20 cellular contexts compared by ENCODE assay signal in the genomic region with DNA sequence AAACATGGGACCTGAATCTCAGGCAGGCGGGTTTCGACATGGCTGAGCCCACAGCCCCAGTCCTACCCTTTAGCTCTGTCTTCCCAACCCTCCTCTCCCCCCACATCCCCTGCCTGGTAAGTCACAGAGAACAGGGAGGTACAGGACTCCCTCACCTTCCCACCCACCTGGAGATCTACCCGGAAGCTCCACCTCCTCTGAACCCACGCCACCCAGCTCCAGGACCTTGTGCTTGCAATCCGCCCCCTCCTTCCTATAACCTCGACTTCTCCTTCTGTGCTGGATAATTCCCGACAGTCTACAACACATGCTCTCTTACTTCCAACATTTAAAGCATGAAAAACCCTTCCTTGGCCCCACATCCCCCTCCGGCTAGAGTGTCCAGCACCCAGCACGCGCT. TPM values are rescaled to one million over a fixed set of nuclear protein-coding genes. Genes with fewer than 3 reads are reported as not detected.
DNase-seq lines count a peak whose midpoint lies in the region; ATAC-seq, FAIRE-seq and TF ChIP-seq lines count a peak whose summit lies in the region.
"Had no signal": no experiment of that assay in that cellular context is flagged by ENCODE, and none has a peak within 500 bp of the region (broad histone marks: within the 10 kb centered on the region; RNA-seq: fewer than 3 reads in every experiment).

No MANE protein-coding gene starts in this region.

- H3K27ac ChIP-seq in CD8-positive, alpha-beta T cell (ENCODE audit: low read depth, low read length), result no peak overlapping the region
- no peak overlapping the region for H3K27ac ChIP-seq in astrocyte (ENCODE audit: low read depth, low read length)
- H3K27ac ChIP-seq in prostate gland, result no peak overlapping the region
- H3K27ac ChIP-seq: HL-60, KMS-11 had no signal

- H3K4me1 Mint-ChIP-seq in activated CD4-positive, alpha-beta memory T cell treated with anti-CD3 and anti-CD28 coated beads, Interleukin-2, amount 10 ng/mL, durations not matched to agents 7 days and 5 days, result peaks cover 12% of the 10 kb centered on the region
- peaks cover 6% of the 10 kb centered on the region for H3K4me1 Mint-ChIP-seq in activated CD4-positive, alpha-beta memory T cell treated with anti-CD3 and anti-CD28 coated beads for 36 hours (ENCODE audit: low read depth)
- peaks cover 2% of the 10 kb centered on the region for H3K4me1 Mint-ChIP-seq in CD8-positive, alpha-beta T cell (ENCODE audit: low read depth)
- H3K4me1 Mint-ChIP-seq in astrocyte (ENCODE audit: low read depth, unreplicated experiment), result peaks cover 10% of the 10 kb centered on the region
- peaks cover 12% of the 10 kb centered on the region for H3K4me1 Mint-ChIP-seq in nephron

- no peaks in the 10 kb centered on the region for H3K36me3 Mint-ChIP-seq in activated CD4-positive, alpha-beta memory T cell treated with anti-CD3 and anti-CD28 coated beads, Interleukin-2, amount 10 ng/mL, durations not matched to agents 7 days and 5 days (ENCODE audit: low read depth)
- no peaks in the 10 kb centered on the region for H3K36me3 Mint-ChIP-seq in activated CD4-positive, alpha-beta memory T cell treated with anti-CD3 and anti-CD28 coated beads for 36 hours
- H3K36me3 Mint-ChIP-seq in CD8-positive, alpha-beta T cell, result no peaks in the 10 kb centered on the region
- H3K36me3 Mint-ChIP-seq in astrocyte (ENCODE audit: low read depth, unreplicated experiment) (no peaks in the 10 kb centered on the region), nephron (ENCODE audit: low read depth) (no peaks in the 10 kb centered on the region)
- H3K36me3 Mint-ChIP-seq: CD14-positive monocyte had no signal

- WGBS in prostate gland, result 86% methylated on average over 10 of the region's 10 CpGs

- no peak for DNase-seq in activated CD4-positive, alpha-beta memory T cell treated with anti-CD3 and anti-CD28 coated beads, Interleukin-2, amount 10 ng/mL, durations not matched to agents 7 days and 5 days
- no peak for DNase-seq in activated CD4-positive, alpha-beta memory T cell treated with anti-CD3 and anti-CD28 coated beads for 36 hours
- no peak for DNase-seq in CD8-positive, alpha-beta T cell
- DNase-seq in astrocyte (ENCODE audit: low read depth), result no peak
- DNase-seq in prostate gland (ENCODE audit: low spot score), result no peak
- no peak for DNase-seq in hippocampal formation (lab: John Stamatoyannopoulos, UW)
- DNase-seq: 8988T, DND-41, GDM1, NCI-H1092, NCI-H1694, NCI-H345, PC-3 had no signal

- CTCF ChIA-PET in activated CD4-positive, alpha-beta memory T cell treated with anti-CD3 and anti-CD28 coated beads, Interleukin-2, amount 10 ng/mL, durations not matched to agents 7 days and 5 days (lab: Charles Lee), result interaction anchor here (1.2 to 3.9 kb wide), 3 partner anchors 34 to 500 kb away, joined by 3 to 52 read pairs (median 3); no protein-coding TSS in a partner anchor
- CTCF ChIA-PET in activated CD4-positive, alpha-beta memory T cell treated with anti-CD3 and anti-CD28 coated beads for 36 hours (lab: Charles Lee), result interaction anchor here (1.1 to 5.2 kb wide), 2 partner anchors 62 to 499 kb away, joined by 3 to 129 read pairs; no protein-coding TSS in a partner anchor
- CTCF ChIA-PET in CD8-positive, alpha-beta T cell (lab: Charles Lee), result interaction anchor here (1.2 to 10.6 kb wide), 4 partner anchors 9 to 499 kb away, joined by 7 to 188 read pairs (median 12); a partner anchor contains a TSS

- POLR2A ChIA-PET in activated CD4-positive, alpha-beta memory T cell treated with anti-CD3 and anti-CD28 coated beads, Interleukin-2, amount 10 ng/mL, durations not matched to agents 7 days and 5 days (lab: Charles Lee), result no interaction called here
- POLR2A ChIA-PET in activated CD4-positive, alpha-beta memory T cell treated with anti-CD3 and anti-CD28 coated beads for 36 hours (lab: Charles Lee), result no interaction called here
- POLR2A ChIA-PET in CD8-positive, alpha-beta T cell (lab: Charles Lee), result no interaction called here

- H3K9me3 Mint-ChIP-seq in activated CD4-positive, alpha-beta memory T cell treated with anti-CD3 and anti-CD28 coated beads, Interleukin-2, amount 10 ng/mL, durations not matched to agents 7 days and 5 days, result no peaks in the 10 kb centered on the region
- H3K9me3 Mint-ChIP-seq in activated CD4-positive, alpha-beta memory T cell treated with anti-CD3 and anti-CD28 coated beads for 36 hours, result no peaks in the 10 kb centered on the region
- H3K9me3 Mint-ChIP-seq in CD8-positive, alpha-beta T cell, result no peaks in the 10 kb centered on the region
- H3K9me3 Mint-ChIP-seq in astrocyte (ENCODE audit: unreplicated experiment) (no peaks in the 10 kb centered on the region), nephron (peaks cover 8% of the 10 kb centered on the region)
- H3K9me3 Mint-ChIP-seq: CD14-positive monocyte, GM23338 had no signal

- H3K4me3 ChIP-seq in CD8-positive, alpha-beta T cell (ENCODE audit: low read depth, low read length), result no peak overlapping the region
- H3K4me3 ChIP-seq in astrocyte (ENCODE audit: insufficient read depth, low read depth, low read length), result no peak overlapping the region
- no peak overlapping the region for H3K4me3 ChIP-seq in prostate gland

- no peaks in the 10 kb centered on the region for H3K36me3 ChIP-seq in CD8-positive, alpha-beta T cell (ENCODE audit: insufficient read depth, low read length)
- H3K36me3 ChIP-seq in astrocyte (ENCODE audit: insufficient read depth, low read length) (no peaks in the 10 kb centered on the region), prostate gland (no peaks in the 10 kb centered on the region)

- no peak for TF ChIP-seq CTCF in CD8-positive, alpha-beta T cell (IDR thresholded peaks at IDR 0.05)
- TF ChIP-seq CTCF in astrocyte (IDR thresholded peaks at IDR 0.05; ENCODE audit: insufficient read depth, low read depth, low read length), result no peak
- no peak for TF ChIP-seq CTCF in nephron (IDR thresholded peaks at IDR 0.05; ENCODE audit: unreplicated experiment in 3 of 3)
- TF ChIP-seq CTCF in prostate gland (IDR thresholded peaks at IDR 0.05), result no peak

- ATAC-seq in CD8-positive, alpha-beta T cell, result no peak
- ATAC-seq in GM19328 (IDR thresholded peaks at IDR 0.05; ENCODE audit: unreplicated experiment), result no peak

- H3K9me3 ChIP-seq in CD8-positive, alpha-beta T cell (ENCODE audit: low read length), result no peaks in the 10 kb centered on the region
- no peaks in the 10 kb centered on the region for H3K9me3 ChIP-seq in astrocyte (ENCODE audit: insufficient read depth, low read depth, low read length)
- no peaks in the 10 kb centered on the region for H3K9me3 ChIP-seq in prostate gland

- H3K27me3 ChIP-seq in CD8-positive, alpha-beta T cell (ENCODE audit: insufficient read depth, low read length), result no peaks in the 10 kb centered on the region
- H3K27me3 ChIP-seq in astrocyte (ENCODE audit: insufficient read depth, low read length), result no peaks in the 10 kb centered on the region
- no peaks in the 10 kb centered on the region for H3K27me3 ChIP-seq in prostate gland (replicated peaks; ENCODE audit: insufficient read depth)

- H2AFZ ChIP-seq in astrocyte (ENCODE audit: low read depth, low read length), result no peak overlapping the region

- H3K4me1 ChIP-seq in CD8-positive, alpha-beta T cell (ENCODE audit: insufficient read depth, low read length), result peaks cover 7% of the 10 kb centered on the region
- peaks cover 25% of the 10 kb centered on the region for H3K4me1 ChIP-seq in astrocyte (ENCODE audit: insufficient read depth, low read length)
- no peaks in the 10 kb centered on the region for H3K4me1 ChIP-seq in prostate gland (replicated peaks)

- H3K79me2 ChIP-seq in astrocyte (ENCODE audit: insufficient read depth, low read length), result no peaks in the 10 kb centered on the region

- H3K4me2 ChIP-seq in astrocyte (ENCODE audit: low read length), result no peak overlapping the region

- no peak overlapping the region for H3K9ac ChIP-seq in astrocyte (ENCODE audit: low read length)
- H3K9ac ChIP-seq: KMS-11 had no signal

- no peaks in the 10 kb centered on the region for H4K20me1 ChIP-seq in astrocyte (ENCODE audit: insufficient read depth, low read length)

- H3K27me3 Mint-ChIP-seq in activated CD4-positive, alpha-beta memory T cell treated with anti-CD3 and anti-CD28 coated beads, Interleukin-2, amount 10 ng/mL, durations not matched to agents 7 days and 5 days, result peaks cover 8% of the 10 kb centered on the region
- peaks cover 6% of the 10 kb centered on the region for H3K27me3 Mint-ChIP-seq in activated CD4-positive, alpha-beta memory T cell treated with anti-CD3 and anti-CD28 coated beads for 36 hours
- peaks cover 2% of the 10 kb centered on the region for H3K27me3 Mint-ChIP-seq in CD8-positive, alpha-beta T cell (ENCODE audit: low read depth)
- H3K27me3 Mint-ChIP-seq in astrocyte (ENCODE audit: low read depth, unreplicated experiment), result peaks cover 2% of the 10 kb centered on the region
- no peaks in the 10 kb centered on the region for H3K27me3 Mint-ChIP-seq in nephron (ENCODE audit: low read depth)

- no peak for TF ChIP-seq POLR2A in prostate gland (IDR thresholded peaks at IDR 0.05)

- no peak overlapping the region for H3K27ac Mint-ChIP-seq in activated CD4-positive, alpha-beta memory T cell treated with anti-CD3 and anti-CD28 coated beads, Interleukin-2, amount 10 ng/mL, durations not matched to agents 7 days and 5 days
- H3K27ac Mint-ChIP-seq in activated CD4-positive, alpha-beta memory T cell treated with anti-CD3 and anti-CD28 coated beads for 36 hours, result no peak overlapping the region
- H3K27ac Mint-ChIP-seq in CD8-positive, alpha-beta T cell, result no peak overlapping the region
- no peak overlapping the region for H3K27ac Mint-ChIP-seq in astrocyte (ENCODE audit: unreplicated experiment)
- peak overlapping the region in 1 of 3 experiments; percentile 6 for H3K27ac Mint-ChIP-seq in nephron
- H3K27ac Mint-ChIP-seq: GM23338 had no signal

- H3K4me3 Mint-ChIP-seq in activated CD4-positive, alpha-beta memory T cell treated with anti-CD3 and anti-CD28 coated beads, Interleukin-2, amount 10 ng/mL, durations not matched to agents 7 days and 5 days, result peak overlapping the region; percentile 79
- H3K4me3 Mint-ChIP-seq in activated CD4-positive, alpha-beta memory T cell treated with anti-CD3 and anti-CD28 coated beads for 36 hours, result no peak overlapping the region
- peak overlapping the region; percentile 89 for H3K4me3 Mint-ChIP-seq in CD8-positive, alpha-beta T cell
- H3K4me3 Mint-ChIP-seq in astrocyte (ENCODE audit: unreplicated experiment) (peak overlapping the region; percentile 82), nephron (peak overlapping the region in 2 of 3 experiments; percentile 88 to 89)

- intact Hi-C loops in activated CD4-positive, alpha-beta memory T cell treated with anti-CD3 and anti-CD28 coated beads for 36 hours (cut with micrococcal nuclease), result no loop called here
- intact Hi-C loops in CD8-positive, alpha-beta T cell (cut with DNase I, micrococcal nuclease), result loop anchor here in 1 of 2 experiments (5.0 kb wide), 1 partner anchor 287 kb away; no protein-coding TSS in a partner anchor
- intact Hi-C loops in prostate gland (cut with DNase I), result loop anchor here (5.0 to 10.0 kb wide), 2 partner anchors 92 to 289 kb away; a partner anchor contains a TSS

- FAIRE-seq in astrocyte (lab: Jason Lieb, UNC), result no peak
- FAIRE-seq: D721Med had no signal

RNA-seq across cellular contexts. Expression of a gene that starts 22.3 kb away (rescaled TPM):
- not detected for total RNA-seq in activated CD4-positive, alpha-beta memory T cell treated with anti-CD3 and anti-CD28 coated beads, Interleukin-2, amount 10 ng/mL, durations not matched to agents 7 days and 5 days
- total RNA-seq in activated CD4-positive, alpha-beta memory T cell treated with anti-CD3 and anti-CD28 coated beads for 36 hours, result not detected
- total RNA-seq in CD8-positive, alpha-beta T cell, result not detected
- total RNA-seq in astrocyte (2.2 and 2.3 TPM in 2 replicates), prostate gland (10 to 100 TPM in 1 of 2 donors, 1 to 10 TPM in 1; 1.6 to 12.6 TPM)

RNA-seq across cellular contexts. Expression of a gene that starts 34.3 kb away (rescaled TPM):
- total RNA-seq in activated CD4-positive, alpha-beta memory T cell treated with anti-CD3 and anti-CD28 coated beads, Interleukin-2, amount 10 ng/mL, durations not matched to agents 7 days and 5 days, result 100 to 1,000 TPM; 171 to 182 TPM
- 100 to 1,000 TPM; 165 to 180 TPM for total RNA-seq in activated CD4-positive, alpha-beta memory T cell treated with anti-CD3 and anti-CD28 coated beads for 36 hours
- 100 to 1,000 TPM in 1 of 2 experiments, 10 to 100 TPM in 1; 97.5 to 114 TPM for total RNA-seq in CD8-positive, alpha-beta T cell
- 327 and 331 TPM in 2 replicates for total RNA-seq in astrocyte
- 100 to 1,000 TPM; 223 to 264 TPM for total RNA-seq in prostate gland

RNA-seq across cellular contexts. Expression of a gene that starts 37.0 kb away (rescaled TPM):
- under 1 TPM in 1 of 2 experiments, not detected in 1; 0.23 TPM for total RNA-seq in activated CD4-positive, alpha-beta memory T cell treated with anti-CD3 and anti-CD28 coated beads, Interleukin-2, amount 10 ng/mL, durations not matched to agents 7 days and 5 days
- total RNA-seq in activated CD4-positive, alpha-beta memory T cell treated with anti-CD3 and anti-CD28 coated beads for 36 hours, result under 1 TPM; 0.07 to 0.12 TPM
- not detected for total RNA-seq in CD8-positive, alpha-beta T cell
- total RNA-seq in astrocyte, result 4.0 and 5.9 TPM in 2 replicates
- total RNA-seq in prostate gland, result 1 to 10 TPM in 1 of 2 donors, not detected in 1; 2.2 TPM
